In the genomic region with DNA sequence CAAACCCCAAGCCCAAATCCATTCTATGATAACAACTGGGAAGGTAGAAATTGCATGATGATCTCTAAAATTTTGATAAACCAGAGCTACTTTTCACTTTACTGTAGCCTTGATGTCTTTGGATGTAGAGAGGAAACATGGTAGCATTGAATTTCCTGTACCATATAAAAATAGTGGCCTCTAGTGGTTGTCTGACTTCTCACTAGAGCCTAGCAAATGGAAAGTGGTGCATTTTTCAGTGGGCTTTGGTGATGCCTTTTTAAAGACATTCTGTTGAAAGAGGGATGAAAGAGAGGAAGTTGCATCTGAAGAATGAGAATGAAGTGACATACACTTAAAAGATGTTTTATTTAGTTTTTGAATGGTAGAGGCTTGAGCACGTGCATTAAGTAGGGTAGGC, we compare ENCODE assay signal across 8 cellular contexts.
DNase-seq lines count a peak whose midpoint lies in the region; ATAC-seq lines count a peak whose summit lies in the region.

No MANE protein-coding gene starts in this region.

- in situ Hi-C loops in ACHN (cut with HindIII; ENCODE audit: low pct_ligation_motif_present, low pct_unique_long_range_greater_than_20kb, low sequenced_read_pairs), result no loop called here

- DNase-seq in ACHN (peak; percentile 44), NCI-H748 treated with DMSO at 0.1 percent for 48 hours (lab: John Stamatoyannopoulos, UW) (peak; percentile 9), fibroblast of peridontal ligament (ENCODE audit: extremely low read depth) (peak; percentile 36), NK-92 (lab: John Stamatoyannopoulos, UW; ENCODE audit: unreplicated experiment) (no peak), superior temporal gyrus (ENCODE audit: extremely low spot score) (no peak), NOMO-1 treated with DMSO at 0.1 percent for 48 hours (lab: John Stamatoyannopoulos, UW; ENCODE audit: unreplicated experiment) (no peak)

- ATAC-seq in GM18867 (IDR thresholded peaks at IDR 0.05; ENCODE audit: unreplicated experiment), result peak; percentile 66
- no peak for ATAC-seq in GM19035 (IDR thresholded peaks at IDR 0.05; ENCODE audit: unreplicated experiment)

Comparison
In these comparisons a context has a peak if more than half of its experiments do, and no peak if none do; other contexts are left out.
1. DNase-seq: peak in ACHN (single experiment), NCI-H748 treated with DMSO at 0.1 percent for 48 hours (single experiment) and fibroblast of peridontal ligament (single experiment); none in NK-92 (single experiment), superior temporal gyrus (single experiment) and NOMO-1 treated with DMSO at 0.1 percent for 48 hours (single experiment).